Comparison of ENCODE assay signal across 8 cellular contexts in genomic region chr6:27503436-27504030, GRCh38. TPM values are rescaled to one million over a fixed set of nuclear protein-coding genes. Genes with fewer than 3 reads are reported as not detected.
DNase-seq lines count a peak whose midpoint lies in the region; ATAC-seq and TF ChIP-seq lines count a peak whose summit lies in the region.

No MANE protein-coding gene starts in this region.

- peaks cover 40% of the 10 kb centered on the region for H3K27me3 Mint-ChIP-seq in CD4-positive, alpha-beta T cell

- H3K36me3 Mint-ChIP-seq in CD4-positive, alpha-beta T cell (ENCODE audit: low read depth), result peaks cover 28% of the 10 kb centered on the region

- POLR2A ChIA-PET in CD4-positive, alpha-beta T cell (lab: Charles Lee), result interaction anchor here (0.6 to 4.4 kb wide), 5 partner anchors 12 to 31 kb away, joined by 3 to 43 read pairs (median 13); partner anchors contain the start of gene ZNF184

- in situ Hi-C loops in astrocyte of the cerebellum (cut with HindIII; ENCODE audit: low sequenced_read_pairs), result loop anchor here (25.0 kb wide), 1 partner anchor 341 kb away; no protein-coding TSS in a partner anchor

- H3K4me3 ChIP-seq in astrocyte of the cerebellum (ENCODE audit: low read depth, low read length) (peak overlapping the region; percentile 51), iPS-15b (ENCODE audit: low read depth, low read length) (peak overlapping the region; percentile 90), skeletal muscle tissue (ENCODE audit: low read length in 3 of 3) (peak overlapping the region; percentile 46 to 81 (median 53))

- H3K4me1 Mint-ChIP-seq in CD4-positive, alpha-beta T cell (ENCODE audit: low read depth), result peaks cover 46% of the 10 kb centered on the region

- CTCF ChIA-PET in CD4-positive, alpha-beta T cell (lab: Charles Lee), result interaction anchor here (0.6 to 2.9 kb wide), 4 partner anchors 10 to 249 kb away, joined by 4 to 27 read pairs (median 6); no protein-coding TSS in a partner anchor

- TF ChIP-seq CTCF in CD4-positive, alpha-beta T cell (IDR thresholded peaks at IDR 0.05), result no peak
- TF ChIP-seq CTCF in astrocyte of the cerebellum (IDR thresholded peaks at IDR 0.05; ENCODE audit: low read depth, low read length, missing control alignments), result no peak

- peak overlapping the region; percentile 48 for H3K9ac ChIP-seq in iPS-15b (ENCODE audit: low read depth, low read length)
- H3K9ac ChIP-seq in skeletal muscle tissue (ENCODE audit: low read depth in 1 of 3, low read length in 3 of 3), result peak overlapping the region in 1 of 3 donors; percentile 30

- peaks cover 11% of the 10 kb centered on the region for H3K27me3 ChIP-seq in CD4-positive, alpha-beta T cell (ENCODE audit: control insufficient read depth, insufficient read depth, low read length)
- no peaks in the 10 kb centered on the region for H3K27me3 ChIP-seq in iPS-15b (ENCODE audit: control insufficient read depth, insufficient read depth, low read length)
- peaks cover 4 to 19% (median 19%) of the 10 kb centered on the region in 3 donors for H3K27me3 ChIP-seq in skeletal muscle tissue (ENCODE audit: control insufficient read depth in 3 of 3, insufficient read depth in 3 of 3, low read length in 3 of 3)

- H3K9me3 Mint-ChIP-seq in CD4-positive, alpha-beta T cell, result no peaks in the 10 kb centered on the region

- ATAC-seq in CD4-positive, alpha-beta T cell (ENCODE audit: poor library complexity), result peak; percentile 58
- ATAC-seq in GM21576 (IDR thresholded peaks at IDR 0.05; ENCODE audit: unreplicated experiment) (peak; percentile 35), HG02623 (IDR thresholded peaks at IDR 0.05; ENCODE audit: unreplicated experiment) (no peak)

- DNase-seq in CD4-positive, alpha-beta T cell, result peak; percentile 59 to 81 (median 74)
- DNase-seq in NAMALWA (ENCODE audit: low spot score) (peak; percentile 91), T-helper 22 cell (ENCODE audit: low read depth) (peak; percentile 48), astrocyte of the cerebellum (ENCODE audit: low read depth) (peak; percentile 57)

- peak overlapping the region; percentile 95 for H3K4me3 Mint-ChIP-seq in CD4-positive, alpha-beta T cell

- no peaks in the 10 kb centered on the region for H3K9me3 ChIP-seq in CD4-positive, alpha-beta T cell (ENCODE audit: control insufficient read depth, low read length)
- no peaks in the 10 kb centered on the region for H3K9me3 ChIP-seq in iPS-15b (ENCODE audit: control insufficient read depth, insufficient read depth, low read length)
- no peaks in the 10 kb centered on the region for H3K9me3 ChIP-seq in skeletal muscle tissue (ENCODE audit: control insufficient read depth in 3 of 3, low read length in 3 of 3)

- peak overlapping the region; percentile 33 for H3K27ac ChIP-seq in CD4-positive, alpha-beta T cell (ENCODE audit: low read depth, low read length)
- H3K27ac ChIP-seq in skeletal muscle tissue (ENCODE audit: low read depth, low read length), result no peak overlapping the region

- intact Hi-C loops in CD4-positive, alpha-beta T cell (cut with DNase I, micrococcal nuclease), result loop anchor here (1.0 to 5.0 kb wide), 7 partner anchors 16 to 399 kb away; no protein-coding TSS in a partner anchor

- peak overlapping the region; percentile 94 for H3K27ac Mint-ChIP-seq in CD4-positive, alpha-beta T cell

- no peaks in the 10 kb centered on the region for H3K4me1 ChIP-seq in iPS-15b (ENCODE audit: control insufficient read depth, insufficient read depth, low read length)
- peaks cover 5 to 12% (median 9%) of the 10 kb centered on the region in 3 donors for H3K4me1 ChIP-seq in skeletal muscle tissue (ENCODE audit: control insufficient read depth in 3 of 3, insufficient read depth in 3 of 3, low read length in 3 of 3)

- no peaks in the 10 kb centered on the region for H3K36me3 ChIP-seq in iPS-15b (ENCODE audit: control insufficient read depth, insufficient read depth, low read length)
- no peaks in the 10 kb centered on the region for H3K36me3 ChIP-seq in skeletal muscle tissue (ENCODE audit: control insufficient read depth in 3 of 3, insufficient read depth in 3 of 3, low read length in 3 of 3)

RNA-seq across cellular contexts. Expression of gene ZNF184, which starts 30.6 kb away (rescaled TPM):
- total RNA-seq in CD4-positive, alpha-beta T cell, result 10 to 100 TPM; 19.6 to 21.1 TPM
- 11.5 TPM for total RNA-seq in skeletal muscle tissue
